In the genomic region with DNA sequence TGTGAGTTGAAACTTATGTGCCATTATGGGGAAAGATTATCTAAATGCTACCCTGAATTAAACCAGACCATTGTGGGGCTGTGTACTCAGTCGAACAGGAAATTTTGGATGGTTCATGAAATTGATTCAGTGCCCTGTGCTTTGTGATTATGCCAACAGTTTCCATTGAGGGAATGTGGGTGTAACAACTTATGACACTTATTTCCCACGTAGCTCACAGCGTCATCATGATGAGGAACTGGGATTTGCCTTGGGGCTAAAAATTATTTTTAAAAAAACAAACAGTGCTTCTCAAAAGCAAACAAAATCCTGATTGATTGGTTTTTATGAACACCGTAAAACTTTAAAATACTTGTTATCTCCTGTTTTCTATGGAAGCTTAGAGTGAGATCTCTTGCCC, we compare ENCODE assay signal across 22 cellular contexts. TPM values are rescaled to one million over a fixed set of nuclear protein-coding genes. Genes with fewer than 3 reads are reported as not detected.
DNase-seq lines count a peak whose midpoint lies in the region; ATAC-seq, FAIRE-seq and TF ChIP-seq lines count a peak whose summit lies in the region.
"Had no signal": no experiment of that assay in that cellular context is flagged by ENCODE, and none has a peak within 500 bp of the region (broad histone marks: within the 10 kb centered on the region; RNA-seq: fewer than 3 reads in every experiment).

No MANE protein-coding gene starts in this region.

- no peak overlapping the region for H3K4me3 Mint-ChIP-seq in type B pancreatic cell

- no peaks in the 10 kb centered on the region for H3K9me3 Mint-ChIP-seq in type B pancreatic cell
- H3K9me3 Mint-ChIP-seq: CD4-positive, alpha-beta memory T cell had no signal

- ATAC-seq in HG02642 (IDR thresholded peaks at IDR 0.05; ENCODE audit: poor library complexity, unreplicated experiment) (no peak), omental fat pad (ENCODE audit: low FRiP score) (no peak)
- ATAC-seq: A549, GM12878, K562 had no signal

- TF ChIP-seq CTCF in bronchial epithelial cell (IDR thresholded peaks at IDR 0.05; ENCODE audit: insufficient read depth, low read length, severe bottlenecking) (no peak), type B pancreatic cell (conservative IDR thresholded peaks at IDR 0.05) (no peak), omental fat pad (IDR thresholded peaks at IDR 0.05) (no peak)

- no peak for FAIRE-seq in bronchial epithelial cell (lab: Jason Lieb, UNC)
- FAIRE-seq: A549, GM12878, HTR-8/SVneo, K562 had no signal

- peak overlapping the region; percentile 58 for H3K27ac Mint-ChIP-seq in type B pancreatic cell

- no peak overlapping the region for H3K4me3 ChIP-seq in bronchial epithelial cell (ENCODE audit: low read depth, low read length)
- H3K4me3 ChIP-seq: A549, GM12878, GM23248, HAP-1, K562 had no signal

- H3K27me3 Mint-ChIP-seq in type B pancreatic cell: no peaks in the 10 kb centered on the region

- H3K36me3 Mint-ChIP-seq in type B pancreatic cell: peaks cover under 1% of the 10 kb centered on the region
- H3K36me3 Mint-ChIP-seq: CD4-positive, alpha-beta memory T cell had no signal

- peaks cover 7% of the 10 kb centered on the region for H3K4me1 Mint-ChIP-seq in type B pancreatic cell (ENCODE audit: unreplicated experiment)

- H3K27me3 ChIP-seq in bronchial epithelial cell (ENCODE audit: control insufficient read depth, insufficient read depth, low read length): no peaks in the 10 kb centered on the region

- H3K36me3 ChIP-seq in bronchial epithelial cell (ENCODE audit: control insufficient read depth, insufficient read depth, low read length): no peaks in the 10 kb centered on the region

- peak; percentile 79 for DNase-seq in CD1c-positive myeloid dendritic cell (ENCODE audit: extremely low spot score)
- DNase-seq in NCI-H460 (ENCODE audit: extremely low read depth, low read depth): peak; percentile 56
- peak; percentile 67 for DNase-seq in bronchial epithelial cell (ENCODE audit: low read depth)
- no peak for DNase-seq in type B pancreatic cell (ENCODE audit: extremely low spot score, unreplicated experiment)
- DNase-seq in omental fat pad (ENCODE audit: low spot score): no peak
- DNase-seq in dermis blood vessel endothelial cell: no peak
- DNase-seq: AML-193; Calu3; CD4-positive, alpha-beta memory T cell; DMS 273 treated with DMSO at 0.1 percent for 48 hours; DMS53; DND-41; EL; GM23248; IMR-90 had no signal

RNA-seq across cellular contexts. Expression of a gene that starts 8.3 kb away (rescaled TPM):
- total RNA-seq in NCI-H460 (2014; rRNA removed; shearing (Covaris generic)): 6.6 and 7.7 TPM in 2 replicates
- polyA plus RNA-seq in NCI-H460 (2014; cell fraction: nucleus; rRNA removed): 3.8 and 5.8 TPM in 2 replicates
- total RNA-seq in bronchial epithelial cell (0.53 and 1.2 TPM in 2 replicates), type B pancreatic cell (ENCODE audit: low replicate concordance) (1.6 and 3.9 TPM in 2 replicates), omental fat pad (under 1 TPM in 1 of 4 donors, not detected in 3; 0.88 TPM), dermis blood vessel endothelial cell (0.09 and 0.17 TPM in 2 replicates)
- total RNA-seq: G401 had no signal

Comparison
In these comparisons a context has a peak if more than half of its experiments do, and no peak if none do; other contexts are left out.
1. DNase-seq: peak in CD1c-positive myeloid dendritic cell (single experiment), NCI-H460 (single experiment) and bronchial epithelial cell (single experiment); none in type B pancreatic cell (single experiment), omental fat pad (single experiment) and dermis blood vessel endothelial cell (single experiment).